ENCODE assay signal across 8 cellular contexts in the genomic region with DNA sequence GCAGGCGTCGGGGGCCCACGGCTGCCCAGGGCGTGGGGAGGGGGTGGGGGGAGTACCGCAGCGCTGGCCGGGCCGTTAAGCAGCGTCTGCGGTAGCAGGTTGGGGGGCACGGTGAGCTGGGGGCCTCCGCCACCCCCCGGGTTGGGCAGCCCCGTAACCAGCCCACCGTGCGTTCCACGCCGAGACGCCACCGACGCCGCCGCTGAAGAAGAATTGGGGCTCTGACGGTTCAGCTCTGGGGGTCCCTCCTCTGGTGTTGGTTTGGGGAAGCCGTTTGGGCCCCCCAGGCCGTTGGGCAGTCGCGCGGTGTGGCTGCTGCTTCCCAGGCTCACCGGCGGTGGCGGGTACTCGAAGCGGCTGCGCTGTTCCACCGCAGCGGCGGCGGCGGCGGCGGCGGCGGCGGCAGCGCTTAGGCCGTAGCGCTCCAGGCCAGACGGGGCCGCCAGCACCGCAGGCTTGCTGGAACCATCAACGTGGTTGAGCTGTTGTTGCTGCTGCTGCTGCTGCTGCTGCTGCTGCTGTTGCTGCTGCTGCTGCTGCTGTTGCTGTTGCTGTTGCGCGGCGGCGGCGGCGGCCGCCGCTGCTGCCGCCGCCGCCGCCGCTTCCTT. TPM values are rescaled to one million over a fixed set of nuclear protein-coding genes. Genes with fewer than 3 reads are reported as not detected.
DNase-seq lines count a peak whose midpoint lies in the region; ATAC-seq and TF ChIP-seq lines count a peak whose summit lies in the region.

No MANE protein-coding gene starts in this region.

- peaks cover 17% of the 10 kb centered on the region for H3K36me3 Mint-ChIP-seq in Caco-2 (ENCODE audit: insufficient read depth, unreplicated experiment)
- H3K36me3 Mint-ChIP-seq in neural progenitor cell = peaks cover 2% of the 10 kb centered on the region

- peaks cover 26% of the 10 kb centered on the region for H4K20me1 ChIP-seq in neural progenitor cell (ENCODE audit: low read depth)

- no peaks in the 10 kb centered on the region for H3K9me3 ChIP-seq in Caco-2
- no peaks in the 10 kb centered on the region for H3K9me3 ChIP-seq in neural progenitor cell (ENCODE audit: low read depth)

- TF ChIP-seq CTCF in Caco-2 (IDR thresholded peaks at IDR 0.05; ENCODE audit: insufficient read depth in 1 of 2, low read depth in 1 of 2, low read length in 1 of 2, severe bottlenecking in 1 of 2, unreplicated experiment in 1 of 2) (no peak), neural progenitor cell (IDR thresholded peaks at IDR 0.05) (no peak)

- H3K27ac Mint-ChIP-seq in Caco-2 (ENCODE audit: unreplicated experiment) (no peak overlapping the region), neural progenitor cell (no peak overlapping the region)

- no peak overlapping the region for H3K9ac ChIP-seq in neural progenitor cell

- H3K4me3 ChIP-seq in Caco-2 (ENCODE audit: low read depth, low read length) (peak overlapping the region; percentile 90), neural progenitor cell (peak overlapping the region; percentile 63)

- H3K79me2 ChIP-seq in neural progenitor cell (ENCODE audit: low read depth) = peaks cover 26% of the 10 kb centered on the region

- H3K9me3 Mint-ChIP-seq in Caco-2 (ENCODE audit: unreplicated experiment) (no peaks in the 10 kb centered on the region), neural progenitor cell (no peaks in the 10 kb centered on the region)

- H3K27me3 Mint-ChIP-seq in Caco-2 (ENCODE audit: insufficient read depth, unreplicated experiment) (no peaks in the 10 kb centered on the region), neural progenitor cell (ENCODE audit: insufficient read depth, low read depth) (peaks cover 6% of the 10 kb centered on the region)

- H3K27me3 ChIP-seq in Caco-2 (replicated peaks; ENCODE audit: control insufficient read depth, insufficient read depth, low read length) (no peaks in the 10 kb centered on the region), neural progenitor cell (peaks cover 39% of the 10 kb centered on the region)

- POLR2A ChIA-PET in Caco-2 (lab: Charles Lee) = no interaction called here

- H3K4me1 Mint-ChIP-seq in Caco-2 (ENCODE audit: low read depth, unreplicated experiment) (peaks cover 34% of the 10 kb centered on the region), neural progenitor cell (peaks cover 64% of the 10 kb centered on the region)

- peak overlapping the region; percentile 95 for H3K4me2 ChIP-seq in neural progenitor cell

- H3F3A ChIP-seq in neural progenitor cell (ENCODE audit: low read depth) = peaks cover 45% of the 10 kb centered on the region

- peaks cover 55% of the 10 kb centered on the region for H3K4me1 ChIP-seq in Caco-2
- peaks cover 52% of the 10 kb centered on the region for H3K4me1 ChIP-seq in neural progenitor cell

- H2AFZ ChIP-seq in neural progenitor cell (replicated peaks) = no peak overlapping the region

- CTCF ChIA-PET in Caco-2 (lab: Charles Lee) = interaction anchor here (1.2 kb wide), 1 partner anchor 66 kb away, joined by 5 read pairs; no protein-coding TSS in a partner anchor

- no peaks in the 10 kb centered on the region for H3K36me3 ChIP-seq in Caco-2 (ENCODE audit: control insufficient read depth, insufficient read depth, low read length)
- no peaks in the 10 kb centered on the region for H3K36me3 ChIP-seq in neural progenitor cell

- BruUV-seq in Caco-2 (replicated peaks; lab: Mats Ljungman, UMichigan) = no TSS peak

- DNase-seq in Caco-2 = peak in 1 of 2 experiments; percentile 59
- DNase-seq in NCI-H2171 (lab: John Stamatoyannopoulos, UW) = peak; percentile 33
- DNase-seq in activated T-helper 1 cell treated with Interleukin-2 at 50 U/mL for 16 hours (ENCODE audit: low read depth) = peak; percentile 42
- DNase-seq in fibroblast of peridontal ligament (ENCODE audit: extremely low read depth) = peak; percentile 47
- peak; percentile 88 for DNase-seq in neural progenitor cell (ENCODE audit: low spot score)

- H3K27ac ChIP-seq in neural progenitor cell = no peak overlapping the region

- H3K4me3 Mint-ChIP-seq in Caco-2 (ENCODE audit: unreplicated experiment) (peak overlapping the region; percentile 89), neural progenitor cell (peak overlapping the region; percentile 90)

- ATAC-seq in GM21529 (IDR thresholded peaks at IDR 0.05; ENCODE audit: unreplicated experiment) (peak; percentile 13), HG02970 (IDR thresholded peaks at IDR 0.05; ENCODE audit: low FRiP score, unreplicated experiment) (no peak), HG03108 (IDR thresholded peaks at IDR 0.05; ENCODE audit: unreplicated experiment) (no peak)

- intact Hi-C loops in Caco-2 (cut with micrococcal nuclease; ENCODE audit: unreplicated experiment) = no loop called here

RNA-seq across cellular contexts. Expression of a gene that starts 1.5 kb away (rescaled TPM):
- total RNA-seq in Caco-2 (2022) (24.1 and 24.7 TPM in 2 replicates), neural progenitor cell (ENCODE audit: low replicate concordance) (4.8 and 14.9 TPM in 2 replicates)
